Comparison of ENCODE assay signal across 18 cellular contexts in the genomic region with DNA sequence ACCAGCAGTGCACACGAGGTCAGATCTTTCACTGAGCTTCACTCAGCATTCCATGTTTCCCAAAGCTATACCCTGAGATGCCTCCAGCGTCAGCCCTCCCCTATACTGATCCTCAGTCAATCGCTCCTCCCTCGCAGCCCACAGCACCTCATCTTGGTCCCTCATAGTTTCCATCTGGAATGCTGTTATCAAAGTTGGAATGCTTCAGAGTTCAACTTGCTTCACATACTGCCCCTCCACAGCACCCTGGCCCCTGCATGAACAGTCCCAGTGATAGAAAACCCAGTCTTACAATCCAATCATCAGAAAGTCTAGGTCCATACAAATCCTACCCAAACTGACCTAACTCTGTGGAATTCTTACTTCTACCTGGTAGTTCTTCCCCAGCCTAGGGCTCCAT. TPM values are rescaled to one million over a fixed set of nuclear protein-coding genes. Genes with fewer than 3 reads are reported as not detected.
DNase-seq lines count a peak whose midpoint lies in the region; ATAC-seq and TF ChIP-seq lines count a peak whose summit lies in the region.
"Had no signal": no experiment of that assay in that cellular context is flagged by ENCODE, and none has a peak within 500 bp of the region (broad histone marks: within the 10 kb centered on the region; RNA-seq: fewer than 3 reads in every experiment).

No MANE protein-coding gene starts in this region.

- H3K36me3 ChIP-seq in upper lobe of right lung, result peaks cover 16% of the 10 kb centered on the region

- no peaks in the 10 kb centered on the region for H3K27me3 ChIP-seq in CD4-positive, alpha-beta T cell (ENCODE audit: control insufficient read depth, insufficient read depth, low read length)
- no peaks in the 10 kb centered on the region for H3K27me3 ChIP-seq in right cardiac atrium (ENCODE audit: control insufficient read depth, insufficient read depth)
- H3K27me3 ChIP-seq in upper lobe of right lung, result no peaks in the 10 kb centered on the region
- H3K27me3 ChIP-seq: gastroesophageal sphincter had no signal

- ATAC-seq in CD4-positive, alpha-beta T cell (ENCODE audit: poor library complexity), result no peak
- ATAC-seq in activated naive CD8-positive, alpha-beta T cell treated with anti-CD3 and anti-CD28 coated beads, Interleukin-2, amount 50 U/mL, for 24 hours, result no peak
- ATAC-seq in right cardiac atrium (peak; percentile 18 to 48), upper lobe of right lung (no peak)
- ATAC-seq in activated T-cell treated with anti-CD3 and anti-CD28 coated beads, Interleukin-2, amount 50 U/mL, for 72 hours (replicated peaks in 1 of 2), result no peak
- ATAC-seq: activated T-cell treated with anti-CD3 and anti-CD28 coated beads, Interleukin-2, amount 50 U/mL, for 4 hours; gastroesophageal sphincter had no signal

- no peak overlapping the region for H3K27ac ChIP-seq in CD4-positive, alpha-beta T cell (ENCODE audit: low read depth, low read length)
- H3K27ac ChIP-seq in right cardiac atrium (ENCODE audit: low read length) (no peak overlapping the region), upper lobe of right lung (no peak overlapping the region)
- H3K27ac ChIP-seq: gastroesophageal sphincter, prostate gland had no signal

- H3K27me3 Mint-ChIP-seq in CD4-positive, alpha-beta T cell, result no peaks in the 10 kb centered on the region
- H3K27me3 Mint-ChIP-seq in Calu3 (ENCODE audit: unreplicated experiment), result no peaks in the 10 kb centered on the region
- no peaks in the 10 kb centered on the region for H3K27me3 Mint-ChIP-seq in activated naive CD8-positive, alpha-beta T cell treated with anti-CD3 and anti-CD28 coated beads, Interleukin-2, amount 50 U/mL, for 24 hours
- H3K27me3 Mint-ChIP-seq in activated T-cell treated with anti-CD3 and anti-CD28 coated beads, Interleukin-2, amount 50 U/mL, for 72 hours (ENCODE audit: low read depth), result no peaks in the 10 kb centered on the region

- peak overlapping the region; percentile 53 for H3K27ac Mint-ChIP-seq in CD4-positive, alpha-beta T cell
- H3K27ac Mint-ChIP-seq in Calu3 (ENCODE audit: unreplicated experiment), result peak overlapping the region; percentile 23
- peak overlapping the region; percentile 0 for H3K27ac Mint-ChIP-seq in activated naive CD8-positive, alpha-beta T cell treated with anti-CD3 and anti-CD28 coated beads, Interleukin-2, amount 50 U/mL, for 24 hours
- no peak overlapping the region for H3K27ac Mint-ChIP-seq in activated T-cell treated with anti-CD3 and anti-CD28 coated beads, Interleukin-2, amount 50 U/mL, for 72 hours

- no TSS peak for BruUV-seq in Calu3 (replicated peaks; lab: Mats Ljungman, UMichigan)

- CTCF ChIA-PET in CD4-positive, alpha-beta T cell (lab: Charles Lee), result interaction anchor here (1.5 to 1.8 kb wide), 2 partner anchors 16 to 28 kb away, joined by 4 to 9 read pairs; no protein-coding TSS in a partner anchor
- CTCF ChIA-PET in Calu3 (lab: Charles Lee), result no interaction called here

- POLR2A ChIA-PET in CD4-positive, alpha-beta T cell (lab: Charles Lee), result interaction anchor here (1.4 kb wide), 1 partner anchor 16 kb away, joined by 5 read pairs; no protein-coding TSS in a partner anchor

- H3K4me1 ChIP-seq in right cardiac atrium (ENCODE audit: control insufficient read depth, insufficient read depth, low read length), result peaks cover 12% of the 10 kb centered on the region
- no peaks in the 10 kb centered on the region for H3K4me1 ChIP-seq in upper lobe of right lung
- H3K4me1 ChIP-seq: prostate gland had no signal

- peaks cover 38% of the 10 kb centered on the region for H3K36me3 Mint-ChIP-seq in CD4-positive, alpha-beta T cell (ENCODE audit: low read depth)
- H3K36me3 Mint-ChIP-seq in Calu3 (ENCODE audit: insufficient read depth, unreplicated experiment), result peaks cover 47% of the 10 kb centered on the region
- H3K36me3 Mint-ChIP-seq in activated naive CD8-positive, alpha-beta T cell treated with anti-CD3 and anti-CD28 coated beads, Interleukin-2, amount 50 U/mL, for 24 hours (ENCODE audit: low read depth), result peaks cover 16% of the 10 kb centered on the region
- peaks cover 0 to 2% of the 10 kb centered on the region in 2 donors for H3K36me3 Mint-ChIP-seq in activated T-cell treated with anti-CD3 and anti-CD28 coated beads, Interleukin-2, amount 50 U/mL, for 72 hours (ENCODE audit: insufficient read depth in 2 of 2)

- peaks cover 55% of the 10 kb centered on the region for H3K4me1 Mint-ChIP-seq in CD4-positive, alpha-beta T cell (ENCODE audit: low read depth)
- H3K4me1 Mint-ChIP-seq in Calu3 (ENCODE audit: low read depth, unreplicated experiment), result peaks cover 24% of the 10 kb centered on the region
- H3K4me1 Mint-ChIP-seq in activated naive CD8-positive, alpha-beta T cell treated with anti-CD3 and anti-CD28 coated beads, Interleukin-2, amount 50 U/mL, for 24 hours, result peaks cover 36% of the 10 kb centered on the region
- H3K4me1 Mint-ChIP-seq in activated T-cell treated with anti-CD3 and anti-CD28 coated beads, Interleukin-2, amount 50 U/mL, for 72 hours (ENCODE audit: low read depth), result peaks cover 40% of the 10 kb centered on the region

- WGBS in right cardiac atrium, result 36% methylated on average over 4 of the region's 4 CpGs

- no peaks in the 10 kb centered on the region for H3K9me3 Mint-ChIP-seq in CD4-positive, alpha-beta T cell
- H3K9me3 Mint-ChIP-seq in Calu3 (ENCODE audit: low read depth, unreplicated experiment), result no peaks in the 10 kb centered on the region
- no peaks in the 10 kb centered on the region for H3K9me3 Mint-ChIP-seq in activated naive CD8-positive, alpha-beta T cell treated with anti-CD3 and anti-CD28 coated beads, Interleukin-2, amount 50 U/mL, for 24 hours
- no peaks in the 10 kb centered on the region for H3K9me3 Mint-ChIP-seq in activated T-cell treated with anti-CD3 and anti-CD28 coated beads, Interleukin-2, amount 50 U/mL, for 72 hours
- H3K9me3 Mint-ChIP-seq: activated T-cell treated with anti-CD3 and anti-CD28 coated beads, Interleukin-2, amount 50 U/mL, for 4 hours had no signal

- no peaks in the 10 kb centered on the region for H3K9me3 ChIP-seq in CD4-positive, alpha-beta T cell (ENCODE audit: control insufficient read depth, low read length)
- H3K9me3 ChIP-seq in right cardiac atrium (ENCODE audit: control insufficient read depth, low read length), result no peaks in the 10 kb centered on the region
- no peaks in the 10 kb centered on the region for H3K9me3 ChIP-seq in upper lobe of right lung
- H3K9me3 ChIP-seq: gastroesophageal sphincter, prostate gland had no signal

- intact Hi-C loops in CD4-positive, alpha-beta T cell (cut with DNase I, micrococcal nuclease), result no loop called here
- intact Hi-C loops in Calu3 (cut with micrococcal nuclease; ENCODE audit: unreplicated experiment), result no loop called here
- intact Hi-C loops in right cardiac atrium (cut with DNase I), result no loop called here
- intact Hi-C loops in upper lobe of right lung (cut with DNase I), result no loop called here

- TF ChIP-seq CTCF in CD4-positive, alpha-beta T cell (IDR thresholded peaks at IDR 0.05), result no peak
- TF ChIP-seq CTCF in Calu3 (IDR thresholded peaks at IDR 0.05; ENCODE audit: unreplicated experiment), result no peak
- no peak for TF ChIP-seq CTCF in upper lobe of right lung (IDR thresholded peaks at IDR 0.05)

- no peak for DNase-seq in CD4-positive, alpha-beta T cell
- DNase-seq in Calu3 (no peak), right cardiac atrium (no peak), NOMO-1 (lab: John Stamatoyannopoulos, UW; ENCODE audit: unreplicated experiment in 2 of 2) (no peak), nucleus accumbens (lab: John Stamatoyannopoulos, UW) (no peak), upper lobe of right lung (no peak)
- DNase-seq in activated naive CD8-positive, alpha-beta T cell treated with anti-CD3 and anti-CD28 coated beads, Interleukin-2, amount 50 U/mL, for 24 hours, result no peak
- no peak for DNase-seq in activated T-cell treated with anti-CD3 and anti-CD28 coated beads, Interleukin-2, amount 50 U/mL, for 72 hours
- DNase-seq: activated CD4-positive, alpha-beta T cell treated with anti-CD3 and anti-CD28 coated beads for 48 hours; activated T-cell treated with anti-CD3 and anti-CD28 coated beads, Interleukin-2, amount 50 U/mL, for 4 hours; AML-193; HCEC 1CT; KG1; NCI-H1048; NCI-H2029 treated with DMSO at 0.1 percent for 48 hours; NCI-H526 treated with DMSO at 0.1 percent for 48 hours had no signal

- no peak overlapping the region for H3K4me3 ChIP-seq in right cardiac atrium (ENCODE audit: low read length)
- no peak overlapping the region for H3K4me3 ChIP-seq in upper lobe of right lung
- H3K4me3 ChIP-seq: gastroesophageal sphincter, prostate gland had no signal

- no peak overlapping the region for H3K4me3 Mint-ChIP-seq in CD4-positive, alpha-beta T cell
- H3K4me3 Mint-ChIP-seq in Calu3 (ENCODE audit: low read depth, unreplicated experiment), result no peak overlapping the region
- no peak overlapping the region for H3K4me3 Mint-ChIP-seq in activated naive CD8-positive, alpha-beta T cell treated with anti-CD3 and anti-CD28 coated beads, Interleukin-2, amount 50 U/mL, for 24 hours
- no peak overlapping the region for H3K4me3 Mint-ChIP-seq in activated T-cell treated with anti-CD3 and anti-CD28 coated beads, Interleukin-2, amount 50 U/mL, for 72 hours
- H3K4me3 Mint-ChIP-seq: activated T-cell treated with anti-CD3 and anti-CD28 coated beads, Interleukin-2, amount 50 U/mL, for 4 hours had no signal

RNA-seq across cellular contexts. Expression of gene SPAG4, which starts 20.0 kb away (rescaled TPM):
- 10 to 100 TPM; 15.5 to 17.1 TPM for total RNA-seq in CD4-positive, alpha-beta T cell
- 7.7 and 15.9 TPM in 2 replicates for total RNA-seq in Calu3 (2022)
- 1 to 10 TPM; 3.7 to 5.0 (median 4.4) TPM for total RNA-seq in right cardiac atrium
- 6.7 TPM for polyA plus RNA-seq in right cardiac atrium
- 2.9 TPM for total RNA-seq in upper lobe of right lung
- 1 to 10 TPM; 8.7 to 9.8 TPM for total RNA-seq in activated T-cell treated with anti-CD3 and anti-CD28 coated beads, Interleukin-2, amount 50 U/mL, for 72 hours

RNA-seq across cellular contexts. Expression of gene CPNE1, which starts 29.0 kb away (rescaled TPM):
- 100 to 1,000 TPM; 146 to 153 TPM for total RNA-seq in CD4-positive, alpha-beta T cell
- total RNA-seq in Calu3 (2022) (458 and 505 TPM in 2 replicates), right cardiac atrium (10 to 100 TPM; 67.5 to 82.7 (median 77.9) TPM), upper lobe of right lung (179 TPM)
- 63.2 TPM for polyA plus RNA-seq in right cardiac atrium
- 100 to 1,000 TPM; 459 to 512 TPM for total RNA-seq in activated T-cell treated with anti-CD3 and anti-CD28 coated beads, Interleukin-2, amount 50 U/mL, for 72 hours

RNA-seq across cellular contexts. Expression of gene RBM12, which starts 29.0 kb away (rescaled TPM):
- 10 to 100 TPM; 91.7 to 95.2 TPM for total RNA-seq in CD4-positive, alpha-beta T cell
- total RNA-seq in Calu3 (2022) (125 and 133 TPM in 2 replicates), right cardiac atrium (10 to 100 TPM; 46.1 to 59.1 (median 53.6) TPM), upper lobe of right lung (72.5 TPM)
- polyA plus RNA-seq in right cardiac atrium, result 8.7 TPM
- total RNA-seq in activated T-cell treated with anti-CD3 and anti-CD28 coated beads, Interleukin-2, amount 50 U/mL, for 72 hours, result 10 to 100 TPM; 71.1 to 92.4 TPM

Comparison
In these comparisons a context has a peak if more than half of its experiments do, and no peak if none do; other contexts are left out.
1. ATAC-seq: peak in right cardiac atrium (2 of 2); none in CD4-positive, alpha-beta T cell (single experiment), activated naive CD8-positive, alpha-beta T cell treated with anti-CD3 and anti-CD28 coated beads, Interleukin-2, amount 50 U/mL, for 24 hours (single experiment), upper lobe of right lung (single experiment) and activated T-cell treated with anti-CD3 and anti-CD28 coated beads, Interleukin-2, amount 50 U/mL, for 72 hours (0 of 2).